ENCODE assay signal across 8 cellular contexts in the genomic region with DNA sequence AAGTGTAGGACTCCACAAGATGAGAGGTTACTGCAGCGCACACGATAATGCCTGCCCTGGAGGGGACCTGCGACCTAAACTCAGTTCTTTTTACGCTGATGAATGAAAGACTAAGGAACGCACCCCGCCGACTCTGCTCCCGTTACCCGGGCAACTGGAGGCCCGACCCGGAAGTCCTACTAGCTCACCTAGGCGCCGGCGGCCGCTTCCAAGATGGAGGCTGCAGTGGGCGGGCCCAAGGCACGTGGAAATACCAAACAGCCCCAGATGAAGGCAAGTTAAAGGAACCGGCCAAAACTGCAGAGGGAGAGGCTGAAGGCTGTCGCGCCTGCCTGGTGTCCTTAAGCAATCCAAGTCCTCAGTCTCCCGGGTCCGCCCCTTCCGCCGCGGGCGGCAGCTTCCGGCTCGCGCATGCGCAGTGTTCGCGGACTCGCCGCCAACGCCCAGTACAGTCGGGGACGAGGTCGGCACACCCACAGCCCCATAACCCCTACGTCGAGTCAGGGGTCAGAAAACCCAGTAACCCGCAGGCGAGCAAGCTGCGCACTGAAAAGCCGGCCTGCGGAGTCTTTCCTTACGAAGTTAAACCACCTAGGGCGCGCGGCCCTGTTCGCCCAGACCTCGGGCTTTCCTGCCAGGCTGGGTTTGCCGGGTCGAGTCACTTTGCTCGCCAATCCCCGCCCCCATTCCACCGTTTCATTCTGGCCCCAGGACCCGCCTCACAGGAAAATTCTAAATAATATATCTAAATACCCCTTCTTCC. TPM values are rescaled to one million over a fixed set of nuclear protein-coding genes. Genes with fewer than 3 reads are reported as not detected.
DNase-seq lines count a peak whose midpoint lies in the region; TF ChIP-seq lines count a peak whose summit lies in the region.

A gene with protein sequence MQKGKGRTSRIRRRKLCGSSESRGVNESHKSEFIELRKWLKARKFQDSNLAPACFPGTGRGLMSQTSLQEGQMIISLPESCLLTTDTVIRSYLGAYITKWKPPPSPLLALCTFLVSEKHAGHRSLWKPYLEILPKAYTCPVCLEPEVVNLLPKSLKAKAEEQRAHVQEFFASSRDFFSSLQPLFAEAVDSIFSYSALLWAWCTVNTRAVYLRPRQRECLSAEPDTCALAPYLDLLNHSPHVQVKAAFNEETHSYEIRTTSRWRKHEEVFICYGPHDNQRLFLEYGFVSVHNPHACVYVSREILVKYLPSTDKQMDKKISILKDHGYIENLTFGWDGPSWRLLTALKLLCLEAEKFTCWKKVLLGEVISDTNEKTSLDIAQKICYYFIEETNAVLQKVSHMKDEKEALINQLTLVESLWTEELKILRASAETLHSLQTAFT (minus strand): TSS at position 368 of the 763 bp plus-strand sequence. CDS start 1,638 bp downstream, outside the sequence.

- no peaks in the 10 kb centered on the region for H3F3A ChIP-seq in neural cell (ENCODE audit: insufficient read depth, low read length, poor library complexity, severe bottlenecking)

- peak; percentile 98 for DNase-seq in ELF-1 (ENCODE audit: low read depth, low spot score)
- peak; percentile 97 for DNase-seq in H7
- peak; percentile 95 for DNase-seq in M059J (ENCODE audit: low read depth)
- DNase-seq in SHP77 (lab: John Stamatoyannopoulos, UW): peak; percentile 85 to 86
- peak; percentile 91 for DNase-seq in activated effector memory CD4-positive, alpha-beta T cell treated with Interleukin-2 at 50 U/mL for 16 hours
- peak; percentile 96 for DNase-seq in fibroblast of the conjunctiva (ENCODE audit: low read depth)
- DNase-seq in stomach: peak; percentile 93

- peak within 1 kb of the TSS; percentile 96 for H2AFZ ChIP-seq in neural cell (ENCODE audit: low read depth, low read length)

- H3K79me2 ChIP-seq in neural cell (replicated peaks; ENCODE audit: insufficient read depth, low read length): peaks cover 21% of the 10 kb centered on the region

- H3K4me1 ChIP-seq in stomach: peaks cover 11 to 30% (median 27%) of the 10 kb centered on the region in 4 donors

- H3K36me3 ChIP-seq in H7 (replicated peaks; ENCODE audit: control insufficient read depth, insufficient read depth, low read length) (peaks cover 18% of the 10 kb centered on the region), neural cell (ENCODE audit: insufficient read depth, low read length) (peaks cover 5% of the 10 kb centered on the region), stomach (peaks cover 19 to 34% (median 34%) of the 10 kb centered on the region in 4 donors)

- H3K27me3 ChIP-seq in H7 (ENCODE audit: control insufficient read depth, insufficient read depth, low read length): no peaks in the 10 kb centered on the region
- H3K27me3 ChIP-seq in neural cell (ENCODE audit: insufficient read depth, low read depth, low read length): no peaks in the 10 kb centered on the region
- no peaks in the 10 kb centered on the region for H3K27me3 ChIP-seq in stomach

- peak within 1 kb of the TSS; percentile 94 for H3K4me2 ChIP-seq in neural cell (ENCODE audit: low read length)

- TF ChIP-seq POLR2A in stomach (IDR thresholded peaks at IDR 0.05): peak in 1 of 4 donors; percentile 39

- TF ChIP-seq EP300 in neural cell (conservative IDR thresholded peaks at IDR 0.05; ENCODE audit: poor library complexity, severe bottlenecking): peak; percentile 41
- TF ChIP-seq EP300 in stomach (IDR thresholded peaks at IDR 0.05): no peak

- H3K27ac ChIP-seq in neural cell (ENCODE audit: low read length) (peak within 1 kb of the TSS; percentile 84), stomach (peak within 1 kb of the TSS; percentile 91 to 94 (median 92))

- TF ChIP-seq CTCF in neural cell (IDR thresholded peaks at IDR 0.05; ENCODE audit: poor library complexity, severe bottlenecking): no peak
- TF ChIP-seq CTCF in stomach (IDR thresholded peaks at IDR 0.05): peak in 1 of 7 experiments; percentile 5

- no peaks in the 10 kb centered on the region for H3K9me2 ChIP-seq in neural cell (ENCODE audit: insufficient read depth, low read length)

- 0 to 1% (median 0%) methylated on average over 47 to 57 of the region's 57 CpGs for WGBS in stomach, 5 donors

- peak within 1 kb of the TSS; percentile 83 for H3K9ac ChIP-seq in neural cell (ENCODE audit: low read length)

- H3K9me3 ChIP-seq in neural cell (ENCODE audit: low read length): no peaks in the 10 kb centered on the region
- H3K9me3 ChIP-seq in stomach: no peaks in the 10 kb centered on the region

- intact Hi-C loops in stomach (cut with DNase I; ENCODE audit: low total_unique reads): loop anchor here (5.0 kb wide), 1 partner anchor 52 kb away; no protein-coding TSS in a partner anchor

- no peaks in the 10 kb centered on the region for H4K20me1 ChIP-seq in neural cell (ENCODE audit: insufficient read depth)

- TF ChIP-seq RAD21 in neural cell (conservative IDR thresholded peaks at IDR 0.05): no peak

- peak within 1 kb of the TSS; percentile 93 for H3K4me3 ChIP-seq in H7 (ENCODE audit: insufficient read depth, low read depth, low read length)
- peak within 1 kb of the TSS; percentile 88 for H3K4me3 ChIP-seq in neural cell (ENCODE audit: low read length)
- peak within 1 kb of the TSS; percentile 75 to 99 (median 92) for H3K4me3 ChIP-seq in stomach

TF ChIP-seq in neural cell, 6 proteins besides CTCF, POLR2A, EP300 and RAD21:
- TF ChIP-seq POLR2AphosphoS5 (IDR thresholded peaks at IDR 0.05) (peak; percentile 95), TAF1 (IDR thresholded peaks at IDR 0.05; ENCODE audit: low read depth) (peak; percentile 92), MXI1 (conservative IDR thresholded peaks at IDR 0.05; ENCODE audit: poor library complexity, severe bottlenecking) (peak; percentile 98), SMC3 (conservative IDR thresholded peaks at IDR 0.05; ENCODE audit: poor library complexity) (peak; percentile 6), EZH2 (IDR thresholded peaks at IDR 0.05; ENCODE audit: borderline replicate concordance, insufficient read depth, low read length, poor library complexity, severe bottlenecking) (no peak)
- TF ChIP-seq, protein P1, sequence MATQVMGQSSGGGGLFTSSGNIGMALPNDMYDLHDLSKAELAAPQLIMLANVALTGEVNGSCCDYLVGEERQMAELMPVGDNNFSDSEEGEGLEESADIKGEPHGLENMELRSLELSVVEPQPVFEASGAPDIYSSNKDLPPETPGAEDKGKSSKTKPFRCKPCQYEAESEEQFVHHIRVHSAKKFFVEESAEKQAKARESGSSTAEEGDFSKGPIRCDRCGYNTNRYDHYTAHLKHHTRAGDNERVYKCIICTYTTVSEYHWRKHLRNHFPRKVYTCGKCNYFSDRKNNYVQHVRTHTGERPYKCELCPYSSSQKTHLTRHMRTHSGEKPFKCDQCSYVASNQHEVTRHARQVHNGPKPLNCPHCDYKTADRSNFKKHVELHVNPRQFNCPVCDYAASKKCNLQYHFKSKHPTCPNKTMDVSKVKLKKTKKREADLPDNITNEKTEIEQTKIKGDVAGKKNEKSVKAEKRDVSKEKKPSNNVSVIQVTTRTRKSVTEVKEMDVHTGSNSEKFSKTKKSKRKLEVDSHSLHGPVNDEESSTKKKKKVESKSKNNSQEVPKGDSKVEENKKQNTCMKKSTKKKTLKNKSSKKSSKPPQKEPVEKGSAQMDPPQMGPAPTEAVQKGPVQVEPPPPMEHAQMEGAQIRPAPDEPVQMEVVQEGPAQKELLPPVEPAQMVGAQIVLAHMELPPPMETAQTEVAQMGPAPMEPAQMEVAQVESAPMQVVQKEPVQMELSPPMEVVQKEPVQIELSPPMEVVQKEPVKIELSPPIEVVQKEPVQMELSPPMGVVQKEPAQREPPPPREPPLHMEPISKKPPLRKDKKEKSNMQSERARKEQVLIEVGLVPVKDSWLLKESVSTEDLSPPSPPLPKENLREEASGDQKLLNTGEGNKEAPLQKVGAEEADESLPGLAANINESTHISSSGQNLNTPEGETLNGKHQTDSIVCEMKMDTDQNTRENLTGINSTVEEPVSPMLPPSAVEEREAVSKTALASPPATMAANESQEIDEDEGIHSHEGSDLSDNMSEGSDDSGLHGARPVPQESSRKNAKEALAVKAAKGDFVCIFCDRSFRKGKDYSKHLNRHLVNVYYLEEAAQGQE (IDR thresholded peaks at IDR 0.05; ENCODE audit: borderline replicate concordance): peak; percentile 25

RNA-seq across cellular contexts. Expression of the gene that starts here (rescaled TPM):
- 13.8 and 14.7 TPM in 2 replicates for total RNA-seq in H7 (2014; rRNA removed; shearing (Covaris generic))
- total RNA-seq in M059J (2014; rRNA removed; shearing (Covaris generic)): 16.7 and 20.1 TPM in 2 replicates
- polyA plus RNA-seq in neural cell (64.4 and 65.2 TPM in 2 replicates), stomach (10 to 100 TPM in 2 of 3 donors, 1 to 10 TPM in 1; 6.9 to 19.6 (median 10.6) TPM)
- 47.5 and 58.0 TPM in 2 replicates for polyA minus RNA-seq in neural cell
- total RNA-seq in stomach: 10 to 100 TPM; 11.6 to 87.5 (median 46.4) TPM

Comparison
In these comparisons a context has a peak if more than half of its experiments do, and no peak if none do; other contexts are left out.
1. Peak in every context shown above with its lines: DNase-seq, H3K4me3 ChIP-seq and H3K27ac ChIP-seq.